ENCODE assay signal across 19 cellular contexts in genomic region chr17:46053911-46054534, GRCh38. TPM values are rescaled to one million over a fixed set of nuclear protein-coding genes. Genes with fewer than 3 reads are reported as not detected.
DNase-seq lines count a peak whose midpoint lies in the region; ATAC-seq and TF ChIP-seq lines count a peak whose summit lies in the region.
"Had no signal": no experiment of that assay in that cellular context is flagged by ENCODE, and none has a peak within 500 bp of the region (broad histone marks: within the 10 kb centered on the region; RNA-seq: fewer than 3 reads in every experiment).

No MANE protein-coding gene starts in this region.

- H3K36me3 ChIP-seq in CD4-positive, alpha-beta memory T cell (ENCODE audit: insufficient read depth, low read length): peaks cover 24% of the 10 kb centered on the region

- H3K27ac Mint-ChIP-seq in CD4-positive, alpha-beta memory T cell: peak overlapping the region; percentile 1 to 77 (median 18)
- H3K27ac Mint-ChIP-seq in activated naive CD8-positive, alpha-beta T cell treated with anti-CD3 and anti-CD28 coated beads, Interleukin-2, amount 10 ng/mL, durations not matched to agents 7 days and 5 days: peak overlapping the region; percentile 32
- H3K27ac Mint-ChIP-seq: nephron progenitor cell had no signal

- no peak overlapping the region for H3K27ac ChIP-seq in CD4-positive, alpha-beta memory T cell (ENCODE audit: low read depth, low read length)
- H3K27ac ChIP-seq: BLaER1, right atrium auricular region, upper lobe of right lung had no signal

- H3K4me1 ChIP-seq in CD4-positive, alpha-beta memory T cell (ENCODE audit: insufficient read depth, low read length): peaks cover 6% of the 10 kb centered on the region
- H3K4me1 ChIP-seq: BLaER1 had no signal

- ATAC-seq in activated naive CD8-positive, alpha-beta T cell treated with anti-CD3 and anti-CD28 coated beads, Interleukin-2, amount 10 ng/mL, durations not matched to agents 7 days and 5 days (ENCODE audit: low read depth): no peak
- ATAC-seq in GM18498 (IDR thresholded peaks at IDR 0.05; ENCODE audit: unreplicated experiment): no peak
- no peak for ATAC-seq in GM18511 (IDR thresholded peaks at IDR 0.05; ENCODE audit: unreplicated experiment)
- ATAC-seq: upper lobe of right lung had no signal

- DNase-seq in CD4-positive, alpha-beta memory T cell: no peak
- DNase-seq in HFF-Myc (ENCODE audit: extremely low read depth, low read depth) (peak; percentile 52), kidney tubule cell (ENCODE audit: low spot score) (peak; percentile 35), hepatic stellate cell (ENCODE audit: low spot score) (no peak), islet precursor cell (no peak)
- DNase-seq in activated naive CD8-positive, alpha-beta T cell treated with anti-CD3 and anti-CD28 coated beads, Interleukin-2, amount 10 ng/mL, durations not matched to agents 7 days and 5 days: no peak
- DNase-seq: activated CD4-positive, alpha-beta T cell treated with anti-CD3 and anti-CD28 coated beads, Interleukin-2, amount 50 U/mL, for 48 hours; activated effector memory CD4-positive, alpha-beta T cell treated with Interleukin-2 at 50 U/mL for 16 hours; caudate nucleus; glutamatergic neuron; H7; NCI-H187 treated with DMSO at 0.1 percent for 48 hours; nephron progenitor cell; stimulated activated CD4-positive, alpha-beta T cell treated with anti-CD3 and anti-CD28 coated beads, Interleukin-2, amount 100 ng/mL, for 48 hours; upper lobe of right lung had no signal

- CTCF ChIA-PET in CD4-positive, alpha-beta memory T cell (lab: Charles Lee; ENCODE audit: partially characterized antibody): interaction anchor here (0.9 to 1.4 kb wide), 4 partner anchors 8 to 159 kb away, joined by 3 to 6 read pairs (median 4); no protein-coding TSS in a partner anchor

- no peaks in the 10 kb centered on the region for H3K27me3 ChIP-seq in CD4-positive, alpha-beta memory T cell (ENCODE audit: insufficient read depth, low read length)
- H3K27me3 ChIP-seq: BLaER1, right atrium auricular region, upper lobe of right lung had no signal

- POLR2A ChIA-PET in CD4-positive, alpha-beta memory T cell (lab: Charles Lee; ENCODE audit: partially characterized antibody): no interaction called here
- POLR2A ChIA-PET in activated naive CD8-positive, alpha-beta T cell treated with anti-CD3 and anti-CD28 coated beads, Interleukin-2, amount 10 ng/mL, durations not matched to agents 7 days and 5 days (lab: Charles Lee): no interaction called here

- peaks cover 27 to 61% of the 10 kb centered on the region in 2 donors for H3K36me3 Mint-ChIP-seq in CD4-positive, alpha-beta memory T cell
- peaks cover 30% of the 10 kb centered on the region for H3K36me3 Mint-ChIP-seq in activated naive CD8-positive, alpha-beta T cell treated with anti-CD3 and anti-CD28 coated beads, Interleukin-2, amount 10 ng/mL, durations not matched to agents 7 days and 5 days

- H3K9me3 Mint-ChIP-seq in CD4-positive, alpha-beta memory T cell: no peaks in the 10 kb centered on the region
- H3K9me3 Mint-ChIP-seq in activated naive CD8-positive, alpha-beta T cell treated with anti-CD3 and anti-CD28 coated beads, Interleukin-2, amount 10 ng/mL, durations not matched to agents 7 days and 5 days: peaks cover 2% of the 10 kb centered on the region

- H3K4me1 Mint-ChIP-seq in CD4-positive, alpha-beta memory T cell: peaks cover 21 to 44% (median 32%) of the 10 kb centered on the region in 4 donors
- peaks cover 17% of the 10 kb centered on the region for H3K4me1 Mint-ChIP-seq in activated naive CD8-positive, alpha-beta T cell treated with anti-CD3 and anti-CD28 coated beads, Interleukin-2, amount 10 ng/mL, durations not matched to agents 7 days and 5 days
- H3K4me1 Mint-ChIP-seq: nephron progenitor cell had no signal

- H3K4me3 ChIP-seq in CD4-positive, alpha-beta memory T cell (ENCODE audit: low read length in 2 of 2): no peak overlapping the region
- H3K4me3 ChIP-seq in HFF-Myc (replicated peaks; ENCODE audit: low read depth, low read length): no peak overlapping the region
- H3K4me3 ChIP-seq: BLaER1, right atrium auricular region, upper lobe of right lung had no signal

- H3K9me3 ChIP-seq in CD4-positive, alpha-beta memory T cell (ENCODE audit: control insufficient read depth in 1 of 2, low read length in 2 of 2): no peaks in the 10 kb centered on the region
- H3K9me3 ChIP-seq: BLaER1, right atrium auricular region, upper lobe of right lung had no signal

- no peak for TF ChIP-seq CTCF in HFF-Myc (IDR thresholded peaks at IDR 0.05; ENCODE audit: low read depth, low read length, missing control alignments)

- H3K27me3 Mint-ChIP-seq in CD4-positive, alpha-beta memory T cell: no peaks in the 10 kb centered on the region
- no peaks in the 10 kb centered on the region for H3K27me3 Mint-ChIP-seq in activated naive CD8-positive, alpha-beta T cell treated with anti-CD3 and anti-CD28 coated beads, Interleukin-2, amount 10 ng/mL, durations not matched to agents 7 days and 5 days

- no peak overlapping the region for H3K4me3 Mint-ChIP-seq in CD4-positive, alpha-beta memory T cell
- no peak overlapping the region for H3K4me3 Mint-ChIP-seq in activated naive CD8-positive, alpha-beta T cell treated with anti-CD3 and anti-CD28 coated beads, Interleukin-2, amount 10 ng/mL, durations not matched to agents 7 days and 5 days
- H3K4me3 Mint-ChIP-seq: nephron progenitor cell had no signal

- intact Hi-C loops in CD4-positive, alpha-beta memory T cell (cut with micrococcal nuclease): no loop called here

RNA-seq across cellular contexts. Expression of gene STH, which starts 55.0 kb away (rescaled TPM):
- not detected for total RNA-seq in CD4-positive, alpha-beta memory T cell
- polyA plus RNA-seq in CD4-positive, alpha-beta memory T cell: not detected
- total RNA-seq in activated naive CD8-positive, alpha-beta T cell treated with anti-CD3 and anti-CD28 coated beads, Interleukin-2, amount 10 ng/mL, durations not matched to agents 7 days and 5 days: not detected
- total RNA-seq: H7, right atrium auricular region, upper lobe of right lung had no signal

Comparison
In these comparisons a context has a peak if more than half of its experiments do, and no peak if none do; other contexts are left out.
1. DNase-seq: peak in HFF-Myc (single experiment) and kidney tubule cell (single experiment); none in CD4-positive, alpha-beta memory T cell (0 of 5), activated naive CD8-positive, alpha-beta T cell treated with anti-CD3 and anti-CD28 coated beads, Interleukin-2, amount 10 ng/mL, durations not matched to agents 7 days and 5 days (single experiment), hepatic stellate cell (single experiment) and islet precursor cell (single experiment).